In genomic region chr10:58334817-58335305, GRCh38 we compare ENCODE assay signal across 1 cellular context.
A peak's percentile ranks its signal among the peaks of the same experiment; 100 is the strongest.
TF ChIP-seq lines count a peak whose summit lies in the region.

TSS of gene UBE2D1 (plus strand) at chr10:58335006. CDS start at chr10:58335202, 196 bp downstream.

TF ChIP-seq in K562, 482 proteins besides CTCF, POLR2A, EP300 and RAD21 (continued from another document and continues in another):
- TF ChIP-seq ZBTB40 (IDR thresholded peaks at IDR 0.05) = peak; percentile 50; the same call in 1 of the 2 replicates
- no peak for TF ChIP-seq ZBTB40 (CRISPR knock-in tag; IDR thresholded peaks at IDR 0.05)
- no peak for TF ChIP-seq ZNF354B (CRISPR knock-in tag; IDR thresholded peaks at IDR 0.05)
- no peak for TF ChIP-seq PPARD (CRISPR knock-in tag; IDR thresholded peaks at IDR 0.05)
- TF ChIP-seq SMARCC2 (IDR thresholded peaks at IDR 0.05; ENCODE audit: low read depth) = no peak
- TF ChIP-seq TFAM (CRISPR knock-in tag; conservative IDR thresholded peaks at IDR 0.05) = no peak
- TF ChIP-seq KLF1 (tag; IDR thresholded peaks at IDR 0.05) = peak; percentile 52; the same call in 1 of the 2 replicates
- TF ChIP-seq PURB (CRISPR knock-in tag; IDR thresholded peaks at IDR 0.05; ENCODE audit: low read depth) = no peak
- peak; percentile 90 for TF ChIP-seq ZFX (CRISPR knock-in tag; IDR thresholded peaks at IDR 0.05)
- TF ChIP-seq BCL6 (CRISPR knock-in tag; IDR thresholded peaks at IDR 0.05) = no peak
- TF ChIP-seq HEY1 (CRISPR knock-in tag; IDR thresholded peaks at IDR 0.05; ENCODE audit: borderline replicate concordance) = no peak
- TF ChIP-seq, protein P1, sequence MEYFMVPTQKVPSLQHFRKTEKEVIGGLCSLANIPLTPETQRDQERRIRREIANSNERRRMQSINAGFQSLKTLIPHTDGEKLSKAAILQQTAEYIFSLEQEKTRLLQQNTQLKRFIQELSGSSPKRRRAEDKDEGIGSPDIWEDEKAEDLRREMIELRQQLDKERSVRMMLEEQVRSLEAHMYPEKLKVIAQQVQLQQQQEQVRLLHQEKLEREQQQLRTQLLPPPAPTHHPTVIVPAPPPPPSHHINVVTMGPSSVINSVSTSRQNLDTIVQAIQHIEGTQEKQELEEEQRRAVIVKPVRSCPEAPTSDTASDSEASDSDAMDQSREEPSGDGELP (CRISPR knock-in tag; IDR thresholded peaks at IDR 0.05; ENCODE audit: borderline replicate concordance) = peak; percentile 43; the same call in 1 of the 2 replicates
- no peak for TF ChIP-seq ZNF696 (CRISPR knock-in tag; conservative IDR thresholded peaks at IDR 0.05)
- no peak for TF ChIP-seq TAL1 (IDR thresholded peaks at IDR 0.05)
- TF ChIP-seq ZNF23 (CRISPR knock-in tag; IDR thresholded peaks at IDR 0.05) = no peak
- no peak for TF ChIP-seq BCOR (IDR thresholded peaks at IDR 0.05)
- peak; percentile 80 for TF ChIP-seq SUPT5H (IDR thresholded peaks at IDR 0.05)
- no peak for TF ChIP-seq MBD1 (CRISPR knock-in tag; IDR thresholded peaks at IDR 0.05)
- peak; percentile 84 to 87 for TF ChIP-seq NRF1 (conservative IDR thresholded peaks at IDR 0.05 in 1 of 2, IDR thresholded peaks at IDR 0.05 in 1 of 2)
- TF ChIP-seq ZNF551 (CRISPR knock-in tag; IDR thresholded peaks at IDR 0.05) = no peak
- TF ChIP-seq HOXB6 (CRISPR knock-in tag; IDR thresholded peaks at IDR 0.05; ENCODE audit: borderline replicate concordance) = no peak
- TF ChIP-seq ELF2 (CRISPR knock-in tag; IDR thresholded peaks at IDR 0.05) = peak; percentile 51; the same call in 1 of the 2 replicates
- TF ChIP-seq ZNF785 (CRISPR knock-in tag; IDR thresholded peaks at IDR 0.05) = no peak
- TF ChIP-seq BHLHE40 (IDR thresholded peaks at IDR 0.05; ENCODE audit: low read length) = peak; percentile 34; the same call in 1 of the 2 replicates
- TF ChIP-seq CBX1 (IDR thresholded peaks at IDR 0.05; ENCODE audit: low read depth) = peak; percentile 73
- TF ChIP-seq, protein P2, sequence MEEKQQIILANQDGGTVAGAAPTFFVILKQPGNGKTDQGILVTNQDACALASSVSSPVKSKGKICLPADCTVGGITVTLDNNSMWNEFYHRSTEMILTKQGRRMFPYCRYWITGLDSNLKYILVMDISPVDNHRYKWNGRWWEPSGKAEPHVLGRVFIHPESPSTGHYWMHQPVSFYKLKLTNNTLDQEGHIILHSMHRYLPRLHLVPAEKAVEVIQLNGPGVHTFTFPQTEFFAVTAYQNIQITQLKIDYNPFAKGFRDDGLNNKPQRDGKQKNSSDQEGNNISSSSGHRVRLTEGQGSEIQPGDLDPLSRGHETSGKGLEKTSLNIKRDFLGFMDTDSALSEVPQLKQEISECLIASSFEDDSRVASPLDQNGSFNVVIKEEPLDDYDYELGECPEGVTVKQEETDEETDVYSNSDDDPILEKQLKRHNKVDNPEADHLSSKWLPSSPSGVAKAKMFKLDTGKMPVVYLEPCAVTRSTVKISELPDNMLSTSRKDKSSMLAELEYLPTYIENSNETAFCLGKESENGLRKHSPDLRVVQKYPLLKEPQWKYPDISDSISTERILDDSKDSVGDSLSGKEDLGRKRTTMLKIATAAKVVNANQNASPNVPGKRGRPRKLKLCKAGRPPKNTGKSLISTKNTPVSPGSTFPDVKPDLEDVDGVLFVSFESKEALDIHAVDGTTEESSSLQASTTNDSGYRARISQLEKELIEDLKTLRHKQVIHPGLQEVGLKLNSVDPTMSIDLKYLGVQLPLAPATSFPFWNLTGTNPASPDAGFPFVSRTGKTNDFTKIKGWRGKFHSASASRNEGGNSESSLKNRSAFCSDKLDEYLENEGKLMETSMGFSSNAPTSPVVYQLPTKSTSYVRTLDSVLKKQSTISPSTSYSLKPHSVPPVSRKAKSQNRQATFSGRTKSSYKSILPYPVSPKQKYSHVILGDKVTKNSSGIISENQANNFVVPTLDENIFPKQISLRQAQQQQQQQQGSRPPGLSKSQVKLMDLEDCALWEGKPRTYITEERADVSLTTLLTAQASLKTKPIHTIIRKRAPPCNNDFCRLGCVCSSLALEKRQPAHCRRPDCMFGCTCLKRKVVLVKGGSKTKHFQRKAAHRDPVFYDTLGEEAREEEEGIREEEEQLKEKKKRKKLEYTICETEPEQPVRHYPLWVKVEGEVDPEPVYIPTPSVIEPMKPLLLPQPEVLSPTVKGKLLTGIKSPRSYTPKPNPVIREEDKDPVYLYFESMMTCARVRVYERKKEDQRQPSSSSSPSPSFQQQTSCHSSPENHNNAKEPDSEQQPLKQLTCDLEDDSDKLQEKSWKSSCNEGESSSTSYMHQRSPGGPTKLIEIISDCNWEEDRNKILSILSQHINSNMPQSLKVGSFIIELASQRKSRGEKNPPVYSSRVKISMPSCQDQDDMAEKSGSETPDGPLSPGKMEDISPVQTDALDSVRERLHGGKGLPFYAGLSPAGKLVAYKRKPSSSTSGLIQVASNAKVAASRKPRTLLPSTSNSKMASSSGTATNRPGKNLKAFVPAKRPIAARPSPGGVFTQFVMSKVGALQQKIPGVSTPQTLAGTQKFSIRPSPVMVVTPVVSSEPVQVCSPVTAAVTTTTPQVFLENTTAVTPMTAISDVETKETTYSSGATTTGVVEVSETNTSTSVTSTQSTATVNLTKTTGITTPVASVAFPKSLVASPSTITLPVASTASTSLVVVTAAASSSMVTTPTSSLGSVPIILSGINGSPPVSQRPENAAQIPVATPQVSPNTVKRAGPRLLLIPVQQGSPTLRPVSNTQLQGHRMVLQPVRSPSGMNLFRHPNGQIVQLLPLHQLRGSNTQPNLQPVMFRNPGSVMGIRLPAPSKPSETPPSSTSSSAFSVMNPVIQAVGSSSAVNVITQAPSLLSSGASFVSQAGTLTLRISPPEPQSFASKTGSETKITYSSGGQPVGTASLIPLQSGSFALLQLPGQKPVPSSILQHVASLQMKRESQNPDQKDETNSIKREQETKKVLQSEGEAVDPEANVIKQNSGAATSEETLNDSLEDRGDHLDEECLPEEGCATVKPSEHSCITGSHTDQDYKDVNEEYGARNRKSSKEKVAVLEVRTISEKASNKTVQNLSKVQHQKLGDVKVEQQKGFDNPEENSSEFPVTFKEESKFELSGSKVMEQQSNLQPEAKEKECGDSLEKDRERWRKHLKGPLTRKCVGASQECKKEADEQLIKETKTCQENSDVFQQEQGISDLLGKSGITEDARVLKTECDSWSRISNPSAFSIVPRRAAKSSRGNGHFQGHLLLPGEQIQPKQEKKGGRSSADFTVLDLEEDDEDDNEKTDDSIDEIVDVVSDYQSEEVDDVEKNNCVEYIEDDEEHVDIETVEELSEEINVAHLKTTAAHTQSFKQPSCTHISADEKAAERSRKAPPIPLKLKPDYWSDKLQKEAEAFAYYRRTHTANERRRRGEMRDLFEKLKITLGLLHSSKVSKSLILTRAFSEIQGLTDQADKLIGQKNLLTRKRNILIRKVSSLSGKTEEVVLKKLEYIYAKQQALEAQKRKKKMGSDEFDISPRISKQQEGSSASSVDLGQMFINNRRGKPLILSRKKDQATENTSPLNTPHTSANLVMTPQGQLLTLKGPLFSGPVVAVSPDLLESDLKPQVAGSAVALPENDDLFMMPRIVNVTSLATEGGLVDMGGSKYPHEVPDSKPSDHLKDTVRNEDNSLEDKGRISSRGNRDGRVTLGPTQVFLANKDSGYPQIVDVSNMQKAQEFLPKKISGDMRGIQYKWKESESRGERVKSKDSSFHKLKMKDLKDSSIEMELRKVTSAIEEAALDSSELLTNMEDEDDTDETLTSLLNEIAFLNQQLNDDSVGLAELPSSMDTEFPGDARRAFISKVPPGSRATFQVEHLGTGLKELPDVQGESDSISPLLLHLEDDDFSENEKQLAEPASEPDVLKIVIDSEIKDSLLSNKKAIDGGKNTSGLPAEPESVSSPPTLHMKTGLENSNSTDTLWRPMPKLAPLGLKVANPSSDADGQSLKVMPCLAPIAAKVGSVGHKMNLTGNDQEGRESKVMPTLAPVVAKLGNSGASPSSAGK (IDR thresholded peaks at IDR 0.05) = no peak
- TF ChIP-seq BDP1 (IDR thresholded peaks at IDR 0.05; ENCODE audit: insufficient read depth, insufficient read length) = no peak
- peak; percentile 73; the same call in 1 of the 2 replicates for TF ChIP-seq PML (IDR thresholded peaks at IDR 0.05; ENCODE audit: low read length)
- TF ChIP-seq ZNF589 (CRISPR knock-in tag; IDR thresholded peaks at IDR 0.05; ENCODE audit: low read depth) = no peak
- TF ChIP-seq TCF3 (CRISPR knock-in tag; IDR thresholded peaks at IDR 0.05) = no peak
- TF ChIP-seq GABPA (tag; conservative IDR thresholded peaks at IDR 0.05; ENCODE audit: low read depth) = peak; percentile 82
- TF ChIP-seq L3MBTL2 (IDR thresholded peaks at IDR 0.05) = peak; percentile 50; the same call in 1 of the 2 replicates
- TF ChIP-seq SRSF7 (optimal IDR thresholded peaks at IDR 0.05; ENCODE audit: low read depth, low read length) = no peak
- TF ChIP-seq KAT2B (IDR thresholded peaks at IDR 0.05; ENCODE audit: low read depth, low read length) = no peak
- no peak for TF ChIP-seq CAMTA2 (CRISPR knock-in tag; conservative IDR thresholded peaks at IDR 0.05)
- peak; percentile 56 for TF ChIP-seq POLR2B (IDR thresholded peaks at IDR 0.05; ENCODE audit: low read depth, partially characterized antibody)
- TF ChIP-seq ZNF263 (CRISPR knock-in tag; IDR thresholded peaks at IDR 0.05; ENCODE audit: borderline replicate concordance) = no peak
- peak; percentile 85 for TF ChIP-seq SAP30 (IDR thresholded peaks at IDR 0.05; ENCODE audit: borderline replicate concordance, insufficient read depth, low read depth, low read length, poor library complexity, severe bottlenecking)
- TF ChIP-seq TCFL5 (CRISPR knock-in tag; conservative IDR thresholded peaks at IDR 0.05) = no peak
- TF ChIP-seq CBX8 (IDR thresholded peaks at IDR 0.05; ENCODE audit: borderline replicate concordance, extremely low read depth, low read depth, low read length, poor library complexity, severe bottlenecking) = no peak
- TF ChIP-seq ZNF668 (CRISPR knock-in tag; IDR thresholded peaks at IDR 0.05) = no peak
- no peak for TF ChIP-seq CBFB (CRISPR knock-in tag; IDR thresholded peaks at IDR 0.05)
- peak; percentile 59 for TF ChIP-seq POLR2H (tag; IDR thresholded peaks at IDR 0.05; ENCODE audit: low read depth)
- no peak for TF ChIP-seq DACH1 (IDR thresholded peaks at IDR 0.05; ENCODE audit: partially characterized antibody)
- no peak for TF ChIP-seq NFE2L1 (tag; IDR thresholded peaks at IDR 0.05; ENCODE audit: borderline replicate concordance, low read depth)
- no peak for TF ChIP-seq FOXA1 (IDR thresholded peaks at IDR 0.05; ENCODE audit: borderline replicate concordance)
- TF ChIP-seq MIER1 (IDR thresholded peaks at IDR 0.05; ENCODE audit: low read depth) = no peak
